22 cellular contexts compared by ENCODE assay signal in genomic region chr7:13151982-13152381, GRCh38.
"Had no signal": no experiment of that assay in that cellular context is flagged by ENCODE, and none has a peak within 500 bp of the region (broad histone marks: within the 10 kb centered on the region; RNA-seq: fewer than 3 reads in every experiment).

No MANE protein-coding gene starts in this region.

- H3K4me3 ChIP-seq: colonic mucosa, hepatocyte, left lung, right atrium auricular region, tibial nerve, uterus had no signal

- H3K4me1 ChIP-seq: colonic mucosa, left lung, right atrium auricular region, tibial nerve, uterus had no signal

- H3K9me3 ChIP-seq: colonic mucosa, left lung, right atrium auricular region, tibial nerve, uterus had no signal

- H3K4me2 ChIP-seq: hepatocyte had no signal

- ATAC-seq: esophagus mucosa; left lung; naive thymus-derived CD8-positive, alpha-beta T cell had no signal

- FAIRE-seq: endometrium, keratinocyte, small intestine had no signal

- H3K27ac ChIP-seq: colonic mucosa, hepatocyte, left lung, right atrium auricular region, tibial nerve, uterus had no signal

- H3K79me2 ChIP-seq: hepatocyte had no signal

- DNase-seq: activated CD4-positive, alpha-beta T cell treated with anti-CD3 and anti-CD28 coated beads, Interleukin-2, amount 10 ng/mL, durations not matched to agents 7 days and 5 days; activated CD4-positive, CD25-positive, alpha-beta regulatory T cell; activated CD8-positive, alpha-beta memory T cell treated with anti-CD3 and anti-CD28 coated beads for 24 hours; activated naive CD8-positive, alpha-beta T cell treated with anti-CD3 and anti-CD28 coated beads for 36 hours; amygdala; central memory CD4-positive, alpha-beta T cell; colonic mucosa; left lung; naive thymus-derived CD8-positive, alpha-beta T cell; posterior cingulate gyrus; small intestine; stimulated activated CD4-positive, alpha-beta T cell treated with anti-CD3 and anti-CD28 coated beads, Interleukin-4, amount 100 ng/mL, for 4 hours; stimulated activated CD8-positive, alpha-beta memory T cell treated with anti-CD3 and anti-CD28 coated beads, Interleukin-4, amount 100 ng/mL, for 48 hours; stimulated activated naive CD4-positive, alpha-beta T cell treated with Interleukin-2 at 50 U/mL for 16 hours; substantia nigra; uterus had no signal

- H2AFZ ChIP-seq: hepatocyte had no signal

- H3K27me3 ChIP-seq: colonic mucosa, hepatocyte, left lung, right atrium auricular region, tibial nerve, uterus had no signal

- H3K36me3 ChIP-seq: colonic mucosa, left lung, right atrium auricular region, tibial nerve, uterus had no signal
